ENCODE assay signal across 1 cellular context in the genomic region with DNA sequence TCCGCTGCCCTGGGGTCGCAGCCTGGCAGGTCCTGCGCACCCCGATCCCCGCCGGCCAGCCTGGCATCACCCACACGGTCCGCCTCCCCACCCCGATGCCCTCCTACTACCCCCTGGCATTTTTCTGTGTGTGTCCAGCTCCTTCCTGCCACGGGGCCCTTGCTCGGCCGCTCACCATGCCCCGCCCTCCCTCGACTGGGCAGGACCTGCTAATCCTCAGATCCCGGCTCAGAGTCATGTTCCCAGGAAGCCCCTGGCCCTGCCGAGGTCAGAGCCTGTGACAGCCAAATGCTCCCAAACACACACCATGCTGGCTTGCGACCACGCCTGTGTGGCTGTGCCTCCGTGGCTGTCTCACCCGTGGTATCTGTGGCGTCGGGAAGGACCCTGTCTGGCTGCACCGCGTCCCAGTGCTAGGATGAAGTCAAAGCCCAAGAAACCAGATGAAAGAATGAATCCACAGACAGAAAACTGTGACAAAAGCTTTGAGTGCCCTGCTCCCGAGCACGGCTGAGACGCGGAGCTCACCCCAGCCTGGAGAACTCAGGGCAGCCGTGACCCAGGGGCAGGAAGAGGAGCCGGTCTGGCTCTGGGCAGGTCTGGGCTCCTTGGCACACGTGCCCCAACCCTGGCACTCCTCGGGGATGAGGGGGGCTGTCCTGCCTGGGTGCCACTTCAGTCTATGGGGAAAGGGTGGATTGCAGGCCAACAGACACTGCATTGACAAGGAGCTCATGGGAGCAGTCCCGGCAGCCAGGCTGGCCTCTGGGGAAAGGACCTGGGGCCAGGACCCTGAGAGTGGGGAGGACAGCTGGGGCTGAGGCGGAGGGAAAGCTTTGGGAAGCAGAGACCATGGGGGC.
TF ChIP-seq lines count a peak whose summit lies in the region.

No MANE protein-coding gene starts in this region.

TF ChIP-seq in HCT116, 20 proteins besides CTCF, POLR2A, EP300 and RAD21 (continued from another document):
- TF ChIP-seq REST (IDR thresholded peaks at IDR 0.05; ENCODE audit: low read depth), result no peak
- TF ChIP-seq ELF1 (IDR thresholded peaks at IDR 0.05; ENCODE audit: borderline replicate concordance, low read depth), result no peak
- no peak for TF ChIP-seq POLR2AphosphoS5 (IDR thresholded peaks at IDR 0.05; ENCODE audit: low read depth, low read length)
- no peak for TF ChIP-seq TCF7L2 (IDR thresholded peaks at IDR 0.05; ENCODE audit: borderline replicate concordance, extremely low read depth, insufficient read depth, insufficient read length)
- no peak for TF ChIP-seq SRF (IDR thresholded peaks at IDR 0.05; ENCODE audit: low read depth)
- no peak for TF ChIP-seq EZH2 (IDR thresholded peaks at IDR 0.05)
- TF ChIP-seq, protein P1, sequence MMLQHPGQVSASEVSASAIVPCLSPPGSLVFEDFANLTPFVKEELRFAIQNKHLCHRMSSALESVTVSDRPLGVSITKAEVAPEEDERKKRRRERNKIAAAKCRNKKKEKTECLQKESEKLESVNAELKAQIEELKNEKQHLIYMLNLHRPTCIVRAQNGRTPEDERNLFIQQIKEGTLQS (IDR thresholded peaks at IDR 0.05), result no peak
- no peak for TF ChIP-seq ZNF274 (IDR thresholded peaks at IDR 0.05; ENCODE audit: low read depth, low read length)
- no peak for TF ChIP-seq MAX (IDR thresholded peaks at IDR 0.05)
- no peak for TF ChIP-seq SP1 (IDR thresholded peaks at IDR 0.05; ENCODE audit: low read depth)
- no peak for TF ChIP-seq CEBPB (IDR thresholded peaks at IDR 0.05; ENCODE audit: low read depth)
- no peak for TF ChIP-seq YY1 (IDR thresholded peaks at IDR 0.05; ENCODE audit: extremely low read depth, insufficient replicate concordance, low read depth, low read length)
- no peak for TF ChIP-seq FOSL1 (IDR thresholded peaks at IDR 0.05; ENCODE audit: low read depth)
- no peak for TF ChIP-seq JUND (IDR thresholded peaks at IDR 0.05)
- no peak for TF ChIP-seq ZBTB33 (IDR thresholded peaks at IDR 0.05; ENCODE audit: extremely low read depth, insufficient replicate concordance, low read length)
- TF ChIP-seq SIN3A (IDR thresholded peaks at IDR 0.05; ENCODE audit: low read depth), result no peak
